Comparison of ENCODE assay signal across 2 cellular contexts in the genomic region with DNA sequence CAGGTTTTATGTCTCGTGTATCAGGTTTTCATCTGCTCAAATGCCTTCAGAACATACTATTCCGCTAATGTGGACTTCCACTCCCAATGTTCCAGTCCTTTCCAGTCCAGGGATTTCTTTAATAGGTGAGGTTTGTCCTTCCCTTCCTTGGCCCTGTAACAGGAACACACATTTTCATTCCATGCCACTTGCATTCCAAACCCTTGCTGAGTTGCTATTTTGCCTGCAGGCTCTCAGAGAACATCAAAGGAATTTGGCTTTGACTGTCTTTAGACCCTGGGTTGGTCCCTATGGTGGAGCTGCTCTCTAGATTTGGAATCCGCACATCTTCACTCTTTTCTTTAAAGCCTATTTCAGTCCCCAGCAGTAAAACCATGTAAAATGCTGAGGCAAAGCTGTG.
TF ChIP-seq lines count a peak whose summit lies in the region.

No MANE protein-coding gene starts in this region.

TF ChIP-seq in SK-N-SH, 30 proteins besides CTCF, POLR2A, EP300 and RAD21:
- TF ChIP-seq, protein P1, sequence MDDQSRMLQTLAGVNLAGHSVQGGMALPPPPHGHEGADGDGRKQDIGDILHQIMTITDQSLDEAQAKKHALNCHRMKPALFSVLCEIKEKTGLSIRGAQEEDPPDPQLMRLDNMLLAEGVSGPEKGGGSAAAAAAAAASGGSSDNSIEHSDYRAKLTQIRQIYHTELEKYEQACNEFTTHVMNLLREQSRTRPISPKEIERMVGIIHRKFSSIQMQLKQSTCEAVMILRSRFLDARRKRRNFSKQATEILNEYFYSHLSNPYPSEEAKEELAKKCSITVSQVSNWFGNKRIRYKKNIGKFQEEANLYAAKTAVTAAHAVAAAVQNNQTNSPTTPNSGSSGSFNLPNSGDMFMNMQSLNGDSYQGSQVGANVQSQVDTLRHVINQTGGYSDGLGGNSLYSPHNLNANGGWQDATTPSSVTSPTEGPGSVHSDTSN (IDR thresholded peaks at IDR 0.05), result no peak
- TF ChIP-seq GABPA (IDR thresholded peaks at IDR 0.05; ENCODE audit: low read depth) (no peak), SMC3 (IDR thresholded peaks at IDR 0.05; ENCODE audit: low read depth, low read length) (no peak), RFX5 (IDR thresholded peaks at IDR 0.05; ENCODE audit: low read length) (no peak), REST (IDR thresholded peaks at IDR 0.05; ENCODE audit: low read depth, low read length) (no peak), RXRA (IDR thresholded peaks at IDR 0.05; ENCODE audit: borderline replicate concordance, low read depth) (no peak), FOXJ3 (CRISPR knock-in tag; IDR thresholded peaks at IDR 0.05) (no peak), NRF1 (IDR thresholded peaks at IDR 0.05; ENCODE audit: low read depth, low read length) (no peak), ZBTB33 (IDR thresholded peaks at IDR 0.05; ENCODE audit: borderline replicate concordance, low read depth) (no peak), MXI1 (IDR thresholded peaks at IDR 0.05; ENCODE audit: low read depth, low read length) (no peak), POLR2AphosphoS5 (IDR thresholded peaks at IDR 0.05; ENCODE audit: low read depth, low read length) (no peak), SIN3A (IDR thresholded peaks at IDR 0.05; ENCODE audit: borderline replicate concordance, low read depth, low read length) (no peak), TEAD4 (IDR thresholded peaks at IDR 0.05; ENCODE audit: borderline replicate concordance, insufficient read depth) (no peak), TCF12 (IDR thresholded peaks at IDR 0.05) (no peak), TAF1 (IDR thresholded peaks at IDR 0.05; ENCODE audit: borderline replicate concordance, low read depth, low read length) (no peak), IRF3 (IDR thresholded peaks at IDR 0.05; ENCODE audit: low read depth, low read length) (no peak)

TF ChIP-seq in SK-N-SH treated with all-trans-retinoic acid at 6 μM for 48 hours, 23 proteins besides CTCF, POLR2A, EP300 and RAD21 (continued from another document):
- TF ChIP-seq PATZ1 (CRISPR knock-in tag; IDR thresholded peaks at IDR 0.05; ENCODE audit: borderline replicate concordance) (no peak), ZNF70 (CRISPR knock-in tag; IDR thresholded peaks at IDR 0.05) (no peak), SNAI2 (CRISPR knock-in tag; IDR thresholded peaks at IDR 0.05) (no peak), ARNTL (CRISPR knock-in tag; IDR thresholded peaks at IDR 0.05; ENCODE audit: borderline replicate concordance, low read depth) (no peak), ZFP30 (CRISPR knock-in tag; IDR thresholded peaks at IDR 0.05) (no peak)
- TF ChIP-seq, protein P2, sequence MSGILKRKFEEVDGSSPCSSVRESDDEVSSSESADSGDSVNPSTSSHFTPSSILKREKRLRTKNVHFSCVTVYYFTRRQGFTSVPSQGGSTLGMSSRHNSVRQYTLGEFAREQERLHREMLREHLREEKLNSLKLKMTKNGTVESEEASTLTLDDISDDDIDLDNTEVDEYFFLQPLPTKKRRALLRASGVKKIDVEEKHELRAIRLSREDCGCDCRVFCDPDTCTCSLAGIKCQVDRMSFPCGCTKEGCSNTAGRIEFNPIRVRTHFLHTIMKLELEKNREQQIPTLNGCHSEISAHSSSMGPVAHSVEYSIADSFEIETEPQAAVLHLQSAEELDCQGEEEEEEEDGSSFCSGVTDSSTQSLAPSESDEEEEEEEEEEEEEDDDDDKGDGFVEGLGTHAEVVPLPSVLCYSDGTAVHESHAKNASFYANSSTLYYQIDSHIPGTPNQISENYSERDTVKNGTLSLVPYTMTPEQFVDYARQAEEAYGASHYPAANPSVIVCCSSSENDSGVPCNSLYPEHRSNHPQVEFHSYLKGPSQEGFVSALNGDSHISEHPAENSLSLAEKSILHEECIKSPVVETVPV (CRISPR knock-in tag; IDR thresholded peaks at IDR 0.05), result no peak
